1 cellular context compared by ENCODE assay signal in genomic region chr17:7864995-7865650, GRCh38.
TF ChIP-seq lines count a peak whose summit lies in the region.

No MANE protein-coding gene starts in this region.

TF ChIP-seq in K562, 482 proteins besides CTCF, POLR2A, EP300 and RAD21:
- TF ChIP-seq FOXJ3 (CRISPR knock-in tag; IDR thresholded peaks at IDR 0.05) (no peak), YY1 (IDR thresholded peaks at IDR 0.05; ENCODE audit: borderline replicate concordance in 1 of 3, control insufficient read depth in 1 of 3, extremely low read depth in 1 of 3, insufficient read depth in 3 of 3, insufficient read length in 1 of 3, insufficient replicate concordance in 2 of 3, low read depth in 1 of 3, low read length in 2 of 3) (peak in 1 of 3 experiments; percentile 64), SIN3A (IDR thresholded peaks at IDR 0.05; ENCODE audit: borderline replicate concordance in 2 of 2, control insufficient read depth in 1 of 2, low read depth in 2 of 2, low read length in 2 of 2) (no peak), PRDM10 (IDR thresholded peaks at IDR 0.05; ENCODE audit: partially characterized antibody) (peak; percentile 25)
